In the genomic region with DNA sequence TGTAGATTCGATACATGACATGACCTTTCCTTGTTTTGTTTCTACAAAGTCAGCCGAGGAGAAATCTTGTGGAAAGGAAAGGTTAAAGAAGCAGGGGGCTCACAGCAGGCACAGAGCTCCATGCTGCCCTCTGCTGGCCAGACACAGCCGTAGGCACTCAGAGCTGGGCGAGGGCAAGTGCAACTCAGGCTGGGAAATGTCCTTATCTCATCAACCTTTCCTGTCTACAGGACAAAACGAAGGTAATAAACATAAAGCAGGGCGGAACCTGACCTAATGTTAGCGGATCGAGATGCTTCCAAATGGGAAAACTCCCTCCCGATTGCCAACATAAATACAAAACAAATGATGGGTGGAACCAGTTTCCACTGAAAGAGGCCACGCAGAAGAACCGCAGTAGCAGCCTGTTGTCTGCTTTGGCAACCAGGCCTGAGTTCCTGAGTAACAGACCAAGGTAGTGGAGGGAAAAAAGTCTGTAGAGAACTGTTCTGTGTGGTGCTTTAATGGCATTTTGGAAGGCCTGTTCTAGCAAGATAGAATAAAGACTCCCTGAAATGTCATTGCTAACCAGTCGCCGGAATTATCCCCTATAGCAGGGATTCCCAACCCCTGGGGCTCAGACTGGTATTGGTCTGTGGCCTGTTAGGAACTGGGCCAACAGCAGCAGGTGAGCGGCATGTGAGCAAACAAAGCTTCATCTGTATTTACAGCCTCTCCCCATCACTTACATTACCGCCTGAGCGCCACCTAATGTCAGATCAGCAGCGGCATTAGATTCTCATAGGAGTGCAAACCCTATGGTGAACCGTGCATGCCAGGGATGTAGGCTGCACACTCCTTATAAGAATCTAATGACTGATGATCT, we compare ENCODE assay signal across 1 cellular context.
TF ChIP-seq lines count a peak whose summit lies in the region.

No MANE protein-coding gene starts in this region.

TF ChIP-seq in HepG2, 621 proteins besides CTCF, POLR2A, EP300 and RAD21 (continued from another document and continues in another):
- TF ChIP-seq, protein P1, sequence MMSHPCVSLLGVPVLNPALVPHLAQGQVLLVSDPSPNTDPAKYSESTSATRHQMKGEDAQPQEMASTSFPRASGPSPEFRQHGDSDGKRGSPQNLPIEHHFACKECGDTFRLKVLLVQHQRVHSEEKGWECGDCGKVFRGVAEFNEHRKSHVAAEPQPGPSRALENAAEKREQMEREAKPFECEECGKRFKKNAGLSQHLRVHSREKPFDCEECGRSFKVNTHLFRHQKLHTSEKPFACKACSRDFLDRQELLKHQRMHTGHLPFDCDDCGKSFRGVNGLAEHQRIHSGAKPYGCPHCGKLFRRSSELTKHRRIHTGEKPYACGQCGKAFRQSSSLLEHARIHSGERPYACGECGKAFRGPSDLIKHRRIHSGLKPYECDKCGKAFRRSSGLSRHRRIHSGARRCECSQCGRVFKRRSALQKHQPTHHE (CRISPR knock-in tag; IDR thresholded peaks at IDR 0.05; ENCODE audit: borderline replicate concordance): no peak
- TF ChIP-seq, protein P2, sequence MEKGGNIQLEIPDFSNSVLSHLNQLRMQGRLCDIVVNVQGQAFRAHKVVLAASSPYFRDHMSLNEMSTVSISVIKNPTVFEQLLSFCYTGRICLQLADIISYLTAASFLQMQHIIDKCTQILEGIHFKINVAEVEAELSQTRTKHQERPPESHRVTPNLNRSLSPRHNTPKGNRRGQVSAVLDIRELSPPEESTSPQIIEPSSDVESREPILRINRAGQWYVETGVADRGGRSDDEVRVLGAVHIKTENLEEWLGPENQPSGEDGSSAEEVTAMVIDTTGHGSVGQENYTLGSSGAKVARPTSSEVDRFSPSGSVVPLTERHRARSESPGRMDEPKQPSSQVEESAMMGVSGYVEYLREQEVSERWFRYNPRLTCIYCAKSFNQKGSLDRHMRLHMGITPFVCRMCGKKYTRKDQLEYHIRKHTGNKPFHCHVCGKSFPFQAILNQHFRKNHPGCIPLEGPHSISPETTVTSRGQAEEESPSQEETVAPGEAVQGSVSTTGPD (CRISPR knock-in tag; IDR thresholded peaks at IDR 0.05): no peak
- no peak for TF ChIP-seq ESRRA (CRISPR knock-in tag; IDR thresholded peaks at IDR 0.05; ENCODE audit: low read depth)
- TF ChIP-seq IKZF4 (CRISPR knock-in tag; IDR thresholded peaks at IDR 0.05; ENCODE audit: borderline replicate concordance, low read depth, not compliant biosample characterization): no peak
- no peak for TF ChIP-seq PAWR (CRISPR knock-in tag; IDR thresholded peaks at IDR 0.05; ENCODE audit: borderline replicate concordance)
- no peak for TF ChIP-seq ZKSCAN1 (IDR thresholded peaks at IDR 0.05; ENCODE audit: low read length)
- peak; percentile 20; the same call in 1 of the 2 replicates for TF ChIP-seq SMAD3 (CRISPR knock-in tag; IDR thresholded peaks at IDR 0.05)
- TF ChIP-seq MXD4 (CRISPR knock-in tag; IDR thresholded peaks at IDR 0.05): no peak
- TF ChIP-seq ZBTB20 (CRISPR knock-in tag; IDR thresholded peaks at IDR 0.05; ENCODE audit: borderline replicate concordance, low read depth): no peak
- TF ChIP-seq, protein P3, sequence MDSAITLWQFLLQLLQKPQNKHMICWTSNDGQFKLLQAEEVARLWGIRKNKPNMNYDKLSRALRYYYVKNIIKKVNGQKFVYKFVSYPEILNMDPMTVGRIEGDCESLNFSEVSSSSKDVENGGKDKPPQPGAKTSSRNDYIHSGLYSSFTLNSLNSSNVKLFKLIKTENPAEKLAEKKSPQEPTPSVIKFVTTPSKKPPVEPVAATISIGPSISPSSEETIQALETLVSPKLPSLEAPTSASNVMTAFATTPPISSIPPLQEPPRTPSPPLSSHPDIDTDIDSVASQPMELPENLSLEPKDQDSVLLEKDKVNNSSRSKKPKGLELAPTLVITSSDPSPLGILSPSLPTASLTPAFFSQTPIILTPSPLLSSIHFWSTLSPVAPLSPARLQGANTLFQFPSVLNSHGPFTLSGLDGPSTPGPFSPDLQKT (CRISPR knock-in tag; IDR thresholded peaks at IDR 0.05; ENCODE audit: borderline replicate concordance): no peak
- peak; percentile 80 for TF ChIP-seq XRCC5 (optimal IDR thresholded peaks at IDR 0.05; ENCODE audit: low read length)
- TF ChIP-seq PAF1 (CRISPR knock-in tag; IDR thresholded peaks at IDR 0.05): no peak
- TF ChIP-seq GLI4 (CRISPR knock-in tag; IDR thresholded peaks at IDR 0.05; ENCODE audit: borderline replicate concordance): no peak
- TF ChIP-seq, protein P4, sequence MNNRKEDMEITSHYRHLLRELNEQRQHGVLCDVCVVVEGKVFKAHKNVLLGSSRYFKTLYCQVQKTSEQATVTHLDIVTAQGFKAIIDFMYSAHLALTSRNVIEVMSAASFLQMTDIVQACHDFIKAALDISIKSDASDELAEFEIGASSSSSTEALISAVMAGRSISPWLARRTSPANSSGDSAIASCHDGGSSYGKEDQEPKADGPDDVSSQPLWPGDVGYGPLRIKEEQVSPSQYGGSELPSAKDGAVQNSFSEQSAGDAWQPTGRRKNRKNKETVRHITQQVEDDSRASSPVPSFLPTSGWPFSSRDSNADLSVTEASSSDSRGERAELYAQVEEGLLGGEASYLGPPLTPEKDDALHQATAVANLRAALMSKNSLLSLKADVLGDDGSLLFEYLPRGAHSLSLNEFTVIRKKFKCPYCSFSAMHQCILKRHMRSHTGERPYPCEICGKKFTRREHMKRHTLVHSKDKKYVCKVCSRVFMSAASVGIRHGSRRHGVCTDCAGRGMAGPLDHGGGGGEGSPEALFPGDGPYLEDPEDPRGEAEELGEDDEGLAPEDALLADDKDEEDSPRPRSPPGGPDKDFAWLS (CRISPR knock-in tag; IDR thresholded peaks at IDR 0.05; ENCODE audit: borderline replicate concordance): no peak
- no peak for TF ChIP-seq DNMT3B (CRISPR knock-in tag; conservative IDR thresholded peaks at IDR 0.05)
- TF ChIP-seq ZFYVE20 (CRISPR knock-in tag; IDR thresholded peaks at IDR 0.05; ENCODE audit: borderline replicate concordance, low read depth): no peak
- TF ChIP-seq, protein P5, sequence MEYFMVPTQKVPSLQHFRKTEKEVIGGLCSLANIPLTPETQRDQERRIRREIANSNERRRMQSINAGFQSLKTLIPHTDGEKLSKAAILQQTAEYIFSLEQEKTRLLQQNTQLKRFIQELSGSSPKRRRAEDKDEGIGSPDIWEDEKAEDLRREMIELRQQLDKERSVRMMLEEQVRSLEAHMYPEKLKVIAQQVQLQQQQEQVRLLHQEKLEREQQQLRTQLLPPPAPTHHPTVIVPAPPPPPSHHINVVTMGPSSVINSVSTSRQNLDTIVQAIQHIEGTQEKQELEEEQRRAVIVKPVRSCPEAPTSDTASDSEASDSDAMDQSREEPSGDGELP (IDR thresholded peaks at IDR 0.05; ENCODE audit: borderline replicate concordance, low read depth): peak; percentile 49; the same call in 1 of the 2 replicates
- TF ChIP-seq RBAK (CRISPR knock-in tag; IDR thresholded peaks at IDR 0.05): no peak
- no peak for TF ChIP-seq MXI1 (IDR thresholded peaks at IDR 0.05; ENCODE audit: borderline replicate concordance, low read depth, low read length)
- TF ChIP-seq, protein P6, sequence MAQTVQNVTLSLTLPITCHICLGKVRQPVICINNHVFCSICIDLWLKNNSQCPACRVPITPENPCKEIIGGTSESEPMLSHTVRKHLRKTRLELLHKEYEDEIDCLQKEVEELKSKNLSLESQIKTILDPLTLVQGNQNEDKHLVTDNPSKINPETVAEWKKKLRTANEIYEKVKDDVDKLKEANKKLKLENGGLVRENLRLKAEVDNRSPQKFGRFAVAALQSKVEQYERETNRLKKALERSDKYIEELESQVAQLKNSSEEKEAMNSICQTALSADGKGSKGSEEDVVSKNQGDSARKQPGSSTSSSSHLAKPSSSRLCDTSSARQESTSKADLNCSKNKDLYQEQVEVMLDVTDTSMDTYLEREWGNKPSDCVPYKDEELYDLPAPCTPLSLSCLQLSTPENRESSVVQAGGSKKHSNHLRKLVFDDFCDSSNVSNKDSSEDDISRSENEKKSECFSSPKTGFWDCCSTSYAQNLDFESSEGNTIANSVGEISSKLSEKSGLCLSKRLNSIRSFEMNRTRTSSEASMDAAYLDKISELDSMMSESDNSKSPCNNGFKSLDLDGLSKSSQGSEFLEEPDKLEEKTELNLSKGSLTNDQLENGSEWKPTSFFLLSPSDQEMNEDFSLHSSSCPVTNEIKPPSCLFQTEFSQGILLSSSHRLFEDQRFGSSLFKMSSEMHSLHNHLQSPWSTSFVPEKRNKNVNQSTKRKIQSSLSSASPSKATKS (CRISPR knock-in tag; IDR thresholded peaks at IDR 0.05): no peak
- no peak for TF ChIP-seq RFX5 (IDR thresholded peaks at IDR 0.05; ENCODE audit: low read depth, low read length)
- TF ChIP-seq, protein P7, sequence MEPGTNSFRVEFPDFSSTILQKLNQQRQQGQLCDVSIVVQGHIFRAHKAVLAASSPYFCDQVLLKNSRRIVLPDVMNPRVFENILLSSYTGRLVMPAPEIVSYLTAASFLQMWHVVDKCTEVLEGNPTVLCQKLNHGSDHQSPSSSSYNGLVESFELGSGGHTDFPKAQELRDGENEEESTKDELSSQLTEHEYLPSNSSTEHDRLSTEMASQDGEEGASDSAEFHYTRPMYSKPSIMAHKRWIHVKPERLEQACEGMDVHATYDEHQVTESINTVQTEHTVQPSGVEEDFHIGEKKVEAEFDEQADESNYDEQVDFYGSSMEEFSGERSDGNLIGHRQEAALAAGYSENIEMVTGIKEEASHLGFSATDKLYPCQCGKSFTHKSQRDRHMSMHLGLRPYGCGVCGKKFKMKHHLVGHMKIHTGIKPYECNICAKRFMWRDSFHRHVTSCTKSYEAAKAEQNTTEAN (CRISPR knock-in tag; conservative IDR thresholded peaks at IDR 0.05): no peak
- TF ChIP-seq TEAD3 (CRISPR knock-in tag; optimal IDR thresholded peaks at IDR 0.05; ENCODE audit: borderline replicate concordance): peak; percentile 13
- TF ChIP-seq ZNF746 (CRISPR knock-in tag; IDR thresholded peaks at IDR 0.05): no peak
- no peak for TF ChIP-seq CENPT (CRISPR knock-in tag; IDR thresholded peaks at IDR 0.05; ENCODE audit: low read depth)
- TF ChIP-seq, protein P8, sequence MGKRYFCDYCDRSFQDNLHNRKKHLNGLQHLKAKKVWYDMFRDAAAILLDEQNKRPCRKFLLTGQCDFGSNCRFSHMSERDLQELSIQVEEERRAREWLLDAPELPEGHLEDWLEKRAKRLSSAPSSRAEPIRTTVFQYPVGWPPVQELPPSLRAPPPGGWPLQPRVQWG (CRISPR knock-in tag; IDR thresholded peaks at IDR 0.05; ENCODE audit: borderline replicate concordance, low read depth): no peak
- TF ChIP-seq MIXL1 (CRISPR knock-in tag; IDR thresholded peaks at IDR 0.05): no peak
- TF ChIP-seq NBN (conservative IDR thresholded peaks at IDR 0.05): no peak
- TF ChIP-seq MAF1 (CRISPR knock-in tag; IDR thresholded peaks at IDR 0.05; ENCODE audit: borderline replicate concordance): no peak
- TF ChIP-seq, protein P9, sequence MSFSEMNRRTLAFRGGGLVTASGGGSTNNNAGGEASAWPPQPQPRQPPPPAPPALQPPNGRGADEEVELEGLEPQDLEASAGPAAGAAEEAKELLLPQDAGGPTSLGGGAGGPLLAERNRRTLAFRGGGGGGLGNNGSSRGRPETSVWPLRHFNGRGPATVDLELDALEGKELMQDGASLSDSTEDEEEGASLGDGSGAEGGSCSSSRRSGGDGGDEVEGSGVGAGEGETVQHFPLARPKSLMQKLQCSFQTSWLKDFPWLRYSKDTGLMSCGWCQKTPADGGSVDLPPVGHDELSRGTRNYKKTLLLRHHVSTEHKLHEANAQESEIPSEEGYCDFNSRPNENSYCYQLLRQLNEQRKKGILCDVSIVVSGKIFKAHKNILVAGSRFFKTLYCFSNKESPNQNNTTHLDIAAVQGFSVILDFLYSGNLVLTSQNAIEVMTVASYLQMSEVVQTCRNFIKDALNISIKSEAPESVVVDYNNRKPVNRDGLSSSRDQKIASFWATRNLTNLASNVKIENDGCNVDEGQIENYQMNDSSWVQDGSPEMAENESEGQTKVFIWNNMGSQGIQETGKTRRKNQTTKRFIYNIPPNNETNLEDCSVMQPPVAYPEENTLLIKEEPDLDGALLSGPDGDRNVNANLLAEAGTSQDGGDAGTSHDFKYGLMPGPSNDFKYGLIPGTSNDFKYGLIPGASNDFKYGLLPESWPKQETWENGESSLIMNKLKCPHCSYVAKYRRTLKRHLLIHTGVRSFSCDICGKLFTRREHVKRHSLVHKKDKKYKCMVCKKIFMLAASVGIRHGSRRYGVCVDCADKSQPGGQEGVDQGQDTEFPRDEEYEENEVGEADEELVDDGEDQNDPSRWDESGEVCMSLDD (CRISPR knock-in tag; IDR thresholded peaks at IDR 0.05; ENCODE audit: borderline replicate concordance): no peak
- TF ChIP-seq ZBTB42 (CRISPR knock-in tag; IDR thresholded peaks at IDR 0.05): no peak
- TF ChIP-seq FIP1L1 (IDR thresholded peaks at IDR 0.05; ENCODE audit: borderline replicate concordance, insufficient read depth, low read depth, low read length): no peak
- TF ChIP-seq, protein P10, sequence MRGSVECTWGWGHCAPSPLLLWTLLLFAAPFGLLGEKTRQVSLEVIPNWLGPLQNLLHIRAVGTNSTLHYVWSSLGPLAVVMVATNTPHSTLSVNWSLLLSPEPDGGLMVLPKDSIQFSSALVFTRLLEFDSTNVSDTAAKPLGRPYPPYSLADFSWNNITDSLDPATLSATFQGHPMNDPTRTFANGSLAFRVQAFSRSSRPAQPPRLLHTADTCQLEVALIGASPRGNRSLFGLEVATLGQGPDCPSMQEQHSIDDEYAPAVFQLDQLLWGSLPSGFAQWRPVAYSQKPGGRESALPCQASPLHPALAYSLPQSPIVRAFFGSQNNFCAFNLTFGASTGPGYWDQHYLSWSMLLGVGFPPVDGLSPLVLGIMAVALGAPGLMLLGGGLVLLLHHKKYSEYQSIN (CRISPR knock-in tag; IDR thresholded peaks at IDR 0.05; ENCODE audit: borderline replicate concordance): no peak
- TF ChIP-seq ZNF225 (CRISPR knock-in tag; IDR thresholded peaks at IDR 0.05): no peak
- no peak for TF ChIP-seq ZNF547 (CRISPR knock-in tag; IDR thresholded peaks at IDR 0.05)
- TF ChIP-seq, protein P11, sequence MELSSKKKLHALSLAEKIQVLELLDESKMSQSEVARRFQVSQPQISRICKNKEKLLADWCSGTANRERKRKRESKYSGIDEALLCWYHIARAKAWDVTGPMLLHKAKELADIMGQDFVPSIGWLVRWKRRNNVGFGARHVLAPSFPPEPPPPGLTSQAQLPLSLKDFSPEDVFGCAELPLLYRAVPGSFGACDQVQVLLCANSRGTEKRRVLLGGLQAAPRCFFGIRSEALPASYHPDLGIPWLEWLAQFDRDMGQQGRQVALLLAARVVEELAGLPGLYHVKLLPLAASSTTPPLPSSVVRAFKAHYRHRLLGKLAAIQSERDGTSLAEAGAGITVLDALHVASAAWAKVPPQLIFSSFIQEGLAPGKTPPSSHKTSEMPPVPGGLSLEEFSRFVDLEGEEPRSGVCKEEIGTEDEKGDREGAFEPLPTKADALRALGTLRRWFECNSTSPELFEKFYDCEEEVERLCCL (CRISPR knock-in tag; IDR thresholded peaks at IDR 0.05; ENCODE audit: borderline replicate concordance): no peak
- TF ChIP-seq, protein P12, sequence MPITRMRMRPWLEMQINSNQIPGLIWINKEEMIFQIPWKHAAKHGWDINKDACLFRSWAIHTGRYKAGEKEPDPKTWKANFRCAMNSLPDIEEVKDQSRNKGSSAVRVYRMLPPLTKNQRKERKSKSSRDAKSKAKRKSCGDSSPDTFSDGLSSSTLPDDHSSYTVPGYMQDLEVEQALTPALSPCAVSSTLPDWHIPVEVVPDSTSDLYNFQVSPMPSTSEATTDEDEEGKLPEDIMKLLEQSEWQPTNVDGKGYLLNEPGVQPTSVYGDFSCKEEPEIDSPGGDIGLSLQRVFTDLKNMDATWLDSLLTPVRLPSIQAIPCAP (CRISPR knock-in tag; IDR thresholded peaks at IDR 0.05; ENCODE audit: low read depth): no peak
- no peak for TF ChIP-seq ZNF20 (CRISPR knock-in tag; IDR thresholded peaks at IDR 0.05)
- 0 out of 2 replicates have a peak, but pooled peaks have one; percentile 8 for TF ChIP-seq FOSL2 (CRISPR knock-in tag; IDR thresholded peaks at IDR 0.05)
- peak; percentile 15; the same call in 1 of the 2 replicates for TF ChIP-seq ZFY (CRISPR knock-in tag; IDR thresholded peaks at IDR 0.05)
- TF ChIP-seq NFYC (CRISPR knock-in tag; IDR thresholded peaks at IDR 0.05): no peak
- TF ChIP-seq ZNF720 (CRISPR knock-in tag; IDR thresholded peaks at IDR 0.05): no peak
- peak; percentile 32; the same call in 1 of the 2 replicates for TF ChIP-seq PHF8 (CRISPR knock-in tag; IDR thresholded peaks at IDR 0.05)
- TF ChIP-seq ZNF44 (CRISPR knock-in tag; IDR thresholded peaks at IDR 0.05): no peak
